7 cellular contexts compared by ENCODE assay signal in the genomic region with DNA sequence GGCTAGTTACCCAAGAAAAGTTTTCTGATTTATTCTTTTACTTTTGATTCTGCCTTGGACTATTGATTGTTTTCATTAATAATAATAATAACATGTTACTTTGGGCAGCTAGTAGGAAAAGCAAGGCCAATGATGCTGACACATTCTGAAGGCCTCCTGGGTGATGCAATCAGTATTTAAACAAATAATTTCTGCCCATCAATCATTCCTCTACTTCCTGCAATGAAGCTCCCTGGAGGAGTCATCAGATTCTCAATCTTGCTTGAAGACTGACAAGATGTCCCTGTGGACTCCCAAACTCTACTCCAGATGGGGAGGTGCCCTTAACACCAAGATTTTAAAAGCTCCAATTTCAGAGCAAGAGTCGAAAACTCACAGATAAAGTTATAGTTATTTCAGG. TPM values are rescaled to one million over a fixed set of nuclear protein-coding genes. Genes with fewer than 3 reads are reported as not detected.
DNase-seq lines count a peak whose midpoint lies in the region; ATAC-seq and TF ChIP-seq lines count a peak whose summit lies in the region.

A gene with protein sequence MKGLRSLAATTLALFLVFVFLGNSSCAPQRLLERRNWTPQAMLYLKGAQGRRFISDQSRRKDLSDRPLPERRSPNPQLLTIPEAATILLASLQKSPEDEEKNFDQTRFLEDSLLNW (plus strand): TSS at position 244 of the 400 bp plus-strand sequence. CDS start 177 bp downstream, outside the sequence.

- ATAC-seq in WTC11: no peak
- ATAC-seq in stimulated activated effector memory CD8-positive, alpha-beta T cell treated with anti-CD3 and anti-CD28 coated beads, Interleukin-12 subunit alpha, Interleukin-12 subunit beta, amount 100 ng/mL, for 72 hours: no peak

- CTCF ChIA-PET in HEK293T (lab: Yijun Ruan, JAX): no interaction called here
- CTCF ChIA-PET in WTC11 (lab: Charles Lee): no interaction called here
- CTCF ChIA-PET in GM10248 (lab: Yijun Ruan, JAX): interaction anchor here (1.0 kb wide), 1 partner anchor 12 kb away, joined by 3 read pairs; no protein-coding TSS in a partner anchor

- H3K27me3 Mint-ChIP-seq in WTC11 (ENCODE audit: low read depth): peaks cover 51% of the 10 kb centered on the region

- H3K27me3 ChIP-seq in left ventricle myocardium inferior (ENCODE audit: low read depth): peaks cover 6% of the 10 kb centered on the region

- H3K36me3 Mint-ChIP-seq in WTC11: no peaks in the 10 kb centered on the region
- H3K36me3 Mint-ChIP-seq in stimulated activated effector memory CD8-positive, alpha-beta T cell treated with anti-CD3 and anti-CD28 coated beads, Interleukin-12 subunit alpha, Interleukin-12 subunit beta, amount 100 ng/mL, for 72 hours: no peaks in the 10 kb centered on the region

- POLR2A ChIA-PET in HEK293T (lab: Yijun Ruan, JAX) (interaction anchor here (0.8 to 5.9 kb wide), 2 partner anchors 24 to 131 kb away, joined by 4 to 28 read pairs; a partner anchor contains a TSS), WTC11 (lab: Charles Lee) (no interaction called here), GM10248 (lab: Yijun Ruan, JAX) (no interaction called here)

- peak within 1 kb of the TSS; percentile 91 for H3K4me3 Mint-ChIP-seq in WTC11
- peak within 1 kb of the TSS; percentile 67 for H3K4me3 Mint-ChIP-seq in stimulated activated effector memory CD8-positive, alpha-beta T cell treated with anti-CD3 and anti-CD28 coated beads, Interleukin-12 subunit alpha, Interleukin-12 subunit beta, amount 100 ng/mL, for 72 hours

- peak within 1 kb of the TSS; percentile 76 for H3K4me3 ChIP-seq in left ventricle myocardium inferior

- peaks cover 12% of the 10 kb centered on the region for H3K4me1 Mint-ChIP-seq in WTC11
- peaks cover 5% of the 10 kb centered on the region for H3K4me1 Mint-ChIP-seq in stimulated activated effector memory CD8-positive, alpha-beta T cell treated with anti-CD3 and anti-CD28 coated beads, Interleukin-12 subunit alpha, Interleukin-12 subunit beta, amount 100 ng/mL, for 72 hours

- in situ Hi-C loops in KBM-7 (cut with MboI; ENCODE audit: low pct_unique_long_range_greater_than_20kb, low sequenced_read_pairs): no loop called here

- H3K9me3 Mint-ChIP-seq in WTC11: peaks cover 3% of the 10 kb centered on the region; the same call in 1 of the 2 replicates
- no peaks in the 10 kb centered on the region for H3K9me3 Mint-ChIP-seq in stimulated activated effector memory CD8-positive, alpha-beta T cell treated with anti-CD3 and anti-CD28 coated beads, Interleukin-12 subunit alpha, Interleukin-12 subunit beta, amount 100 ng/mL, for 72 hours

- H3K27ac ChIP-seq in left ventricle myocardium inferior (replicated peaks): peak within 1 kb of the TSS; percentile 88

- intact Hi-C loops in left ventricle myocardium inferior (cut with micrococcal nuclease): no loop called here

- H3K4me1 ChIP-seq in left ventricle myocardium inferior: peaks cover 37% of the 10 kb centered on the region

- H3K27ac Mint-ChIP-seq in WTC11: no peak within 1 kb of the TSS
- H3K27ac Mint-ChIP-seq in stimulated activated effector memory CD8-positive, alpha-beta T cell treated with anti-CD3 and anti-CD28 coated beads, Interleukin-12 subunit alpha, Interleukin-12 subunit beta, amount 100 ng/mL, for 72 hours: no peak within 1 kb of the TSS

- DNase-seq in HEK293T (ENCODE audit: extremely low spot score): no peak
- DNase-seq in WTC11 (ENCODE audit: low spot score): no peak
- DNase-seq in left ventricle myocardium inferior: no peak
- DNase-seq in stimulated activated effector memory CD8-positive, alpha-beta T cell treated with anti-CD3 and anti-CD28 coated beads, Interleukin-12 subunit alpha, Interleukin-12 subunit beta, amount 100 ng/mL, for 72 hours (ENCODE audit: low spot score in 2 of 2): no peak
- no peak for DNase-seq in GM10248 (ENCODE audit: extremely low spot score)
- DNase-seq in KBM-7: no peak
- DNase-seq in amygdala (lab: John Stamatoyannopoulos, UW): no peak

- TF ChIP-seq CTCF in WTC11 (IDR thresholded peaks at IDR 0.05) (no peak), left ventricle myocardium inferior (IDR thresholded peaks at IDR 0.05; ENCODE audit: borderline replicate concordance) (no peak), GM10248 (IDR thresholded peaks at IDR 0.05; ENCODE audit: control extremely low read depth, extremely low read depth, low read depth, missing control alignments) (no peak)

- H3K9me3 ChIP-seq in left ventricle myocardium inferior (replicated peaks): peaks cover 7% of the 10 kb centered on the region

- no peaks in the 10 kb centered on the region for H3K36me3 ChIP-seq in left ventricle myocardium inferior

TF ChIP-seq in HEK293T, 16 proteins besides CTCF, POLR2A, EP300 and RAD21:
- TF ChIP-seq FOXA1 (IDR thresholded peaks at IDR 0.05): no peak
- TF ChIP-seq, protein P1, sequence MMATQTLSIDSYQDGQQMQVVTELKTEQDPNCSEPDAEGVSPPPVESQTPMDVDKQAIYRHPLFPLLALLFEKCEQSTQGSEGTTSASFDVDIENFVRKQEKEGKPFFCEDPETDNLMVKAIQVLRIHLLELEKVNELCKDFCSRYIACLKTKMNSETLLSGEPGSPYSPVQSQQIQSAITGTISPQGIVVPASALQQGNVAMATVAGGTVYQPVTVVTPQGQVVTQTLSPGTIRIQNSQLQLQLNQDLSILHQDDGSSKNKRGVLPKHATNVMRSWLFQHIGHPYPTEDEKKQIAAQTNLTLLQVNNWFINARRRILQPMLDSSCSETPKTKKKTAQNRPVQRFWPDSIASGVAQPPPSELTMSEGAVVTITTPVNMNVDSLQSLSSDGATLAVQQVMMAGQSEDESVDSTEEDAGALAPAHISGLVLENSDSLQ (IDR thresholded peaks at IDR 0.05): peak; percentile 64

TF ChIP-seq in WTC11, 78 proteins besides CTCF, POLR2A, EP300 and RAD21:
- no peak for TF ChIP-seq RELA (CRISPR knock-in tag; IDR thresholded peaks at IDR 0.05; ENCODE audit: borderline replicate concordance)
- TF ChIP-seq GABPB1 (CRISPR knock-in tag; IDR thresholded peaks at IDR 0.05): peak; percentile 62

RNA-seq across cellular contexts. Expression of the gene that starts here (rescaled TPM):
- 0.46 to 1.2 TPM (median 0.76 TPM) in 3 replicates for total RNA-seq in WTC11 (2021)
- total RNA-seq in left ventricle myocardium inferior: 16.5 TPM
